ENCODE assay signal across 12 cellular contexts in the genomic region with DNA sequence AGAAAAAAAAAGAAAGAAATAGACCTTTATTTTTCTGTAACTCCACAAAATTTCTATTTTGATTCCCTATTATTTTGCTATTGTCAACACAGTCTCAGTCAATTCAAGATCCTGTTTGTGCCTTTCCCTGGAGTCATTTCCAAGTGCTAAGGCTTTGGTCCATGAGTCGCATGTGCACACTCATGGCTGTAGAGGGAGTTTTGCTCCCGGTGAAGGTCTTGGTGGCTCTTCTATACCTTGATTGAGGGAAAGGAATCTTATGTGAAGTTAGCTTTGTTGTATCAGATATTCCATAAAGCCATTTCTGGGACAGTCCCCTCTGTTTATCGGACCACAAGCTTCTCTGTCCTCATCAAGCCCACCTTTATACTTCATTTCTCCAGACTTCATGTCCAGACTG. TPM values are rescaled to one million over a fixed set of nuclear protein-coding genes. Genes with fewer than 3 reads are reported as not detected.
DNase-seq lines count a peak whose midpoint lies in the region; ATAC-seq, FAIRE-seq and TF ChIP-seq lines count a peak whose summit lies in the region.
"Had no signal": no experiment of that assay in that cellular context is flagged by ENCODE, and none has a peak within 500 bp of the region (broad histone marks: within the 10 kb centered on the region; RNA-seq: fewer than 3 reads in every experiment).

No MANE protein-coding gene starts in this region.

- H2AFZ ChIP-seq in neural progenitor cell (replicated peaks) = no peak overlapping the region

- H3K36me3 ChIP-seq in bronchial epithelial cell (ENCODE audit: control insufficient read depth, insufficient read depth, low read length) (no peaks in the 10 kb centered on the region), neural progenitor cell (no peaks in the 10 kb centered on the region)
- H3K36me3 ChIP-seq: Peyer's patch had no signal

- H3K9me3 Mint-ChIP-seq in neural progenitor cell = peaks cover 7% of the 10 kb centered on the region

- H3K27me3 ChIP-seq in bronchial epithelial cell (ENCODE audit: control insufficient read depth, insufficient read depth, low read length) = no peaks in the 10 kb centered on the region
- H3K27me3 ChIP-seq in neural progenitor cell = peaks cover 16% of the 10 kb centered on the region
- H3K27me3 ChIP-seq: Peyer's patch had no signal

- no peak for FAIRE-seq in bronchial epithelial cell (lab: Jason Lieb, UNC)
- FAIRE-seq: frontal cortex had no signal

- H3K4me1 ChIP-seq in neural progenitor cell = no peaks in the 10 kb centered on the region

- H3F3A ChIP-seq in neural progenitor cell (ENCODE audit: low read depth) = no peaks in the 10 kb centered on the region

- H3K27me3 Mint-ChIP-seq in neural progenitor cell (ENCODE audit: insufficient read depth, low read depth) = peaks cover 20% of the 10 kb centered on the region

- H3K9me3 ChIP-seq in neural progenitor cell (ENCODE audit: low read depth) = no peaks in the 10 kb centered on the region
- H3K9me3 ChIP-seq: Peyer's patch had no signal

- H3K79me2 ChIP-seq in neural progenitor cell (ENCODE audit: low read depth) = no peaks in the 10 kb centered on the region

- TF ChIP-seq RAD21 in Ishikawa (IDR thresholded peaks at IDR 0.05; ENCODE audit: low read depth) = peak; percentile 51; the same call in 1 of the 2 replicates

- no peak for TF ChIP-seq EP300 in Ishikawa (IDR thresholded peaks at IDR 0.05; ENCODE audit: borderline replicate concordance)

- peak; percentile 45 for TF ChIP-seq CTCF in bronchial epithelial cell (IDR thresholded peaks at IDR 0.05; ENCODE audit: insufficient read depth, low read length, severe bottlenecking)
- TF ChIP-seq CTCF in neural progenitor cell (IDR thresholded peaks at IDR 0.05) = peak; percentile 31

- H3K27ac ChIP-seq in neural progenitor cell = no peak overlapping the region
- H3K27ac ChIP-seq: Peyer's patch had no signal

- H4K20me1 ChIP-seq in neural progenitor cell (ENCODE audit: low read depth) = no peaks in the 10 kb centered on the region

- DNase-seq in DMS 273 (lab: John Stamatoyannopoulos, UW; ENCODE audit: unreplicated experiment) = peak; percentile 27
- DNase-seq in DMS 273 treated with DMSO at 0.1 percent for 48 hours (lab: John Stamatoyannopoulos, UW) = no peak
- peak; percentile 51 for DNase-seq in bronchial epithelial cell (ENCODE audit: low read depth)
- no peak for DNase-seq in neural progenitor cell (ENCODE audit: low spot score)
- DNase-seq in CD1c-positive myeloid dendritic cell (ENCODE audit: extremely low spot score) = no peak
- DNase-seq: 8988T; activated CD4-positive, alpha-beta T cell treated with anti-CD3 and anti-CD28 coated beads, Interleukin-2, amount 50 U/mL, for 4 hours; Peyer's patch had no signal

- no peak overlapping the region for H3K4me2 ChIP-seq in neural progenitor cell

- H3K4me3 ChIP-seq in bronchial epithelial cell (ENCODE audit: low read depth, low read length) (no peak overlapping the region), neural progenitor cell (no peak overlapping the region)
- H3K4me3 ChIP-seq: Peyer's patch had no signal

- peaks cover 2% of the 10 kb centered on the region for H3K36me3 Mint-ChIP-seq in neural progenitor cell

- ATAC-seq in GM21528 (IDR thresholded peaks at IDR 0.05; ENCODE audit: low FRiP score, unreplicated experiment) (no peak), HG03342 (IDR thresholded peaks at IDR 0.05; ENCODE audit: unreplicated experiment) (no peak)

- H3K4me3 Mint-ChIP-seq in neural progenitor cell = no peak overlapping the region

- no peak overlapping the region for H3K9ac ChIP-seq in neural progenitor cell

- H3K4me1 Mint-ChIP-seq in neural progenitor cell = peaks cover 16% of the 10 kb centered on the region

- H3K27ac Mint-ChIP-seq in neural progenitor cell = no peak overlapping the region

TF ChIP-seq in Ishikawa, 13 proteins besides CTCF, POLR2A, EP300 and RAD21:
- no peak for TF ChIP-seq TAF1 (IDR thresholded peaks at IDR 0.05; ENCODE audit: low read depth)
- TF ChIP-seq ZBTB7A (IDR thresholded peaks at IDR 0.05; ENCODE audit: low read depth) = no peak
- no peak for TF ChIP-seq CREB1 (IDR thresholded peaks at IDR 0.05; ENCODE audit: low read depth)
- TF ChIP-seq TEAD4 (IDR thresholded peaks at IDR 0.05) = no peak
- TF ChIP-seq, protein P1, sequence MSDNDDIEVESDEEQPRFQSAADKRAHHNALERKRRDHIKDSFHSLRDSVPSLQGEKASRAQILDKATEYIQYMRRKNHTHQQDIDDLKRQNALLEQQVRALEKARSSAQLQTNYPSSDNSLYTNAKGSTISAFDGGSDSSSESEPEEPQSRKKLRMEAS (IDR thresholded peaks at IDR 0.05) = no peak
- TF ChIP-seq TCF12 (IDR thresholded peaks at IDR 0.05; ENCODE audit: low read depth) = no peak
- TF ChIP-seq, protein P2, sequence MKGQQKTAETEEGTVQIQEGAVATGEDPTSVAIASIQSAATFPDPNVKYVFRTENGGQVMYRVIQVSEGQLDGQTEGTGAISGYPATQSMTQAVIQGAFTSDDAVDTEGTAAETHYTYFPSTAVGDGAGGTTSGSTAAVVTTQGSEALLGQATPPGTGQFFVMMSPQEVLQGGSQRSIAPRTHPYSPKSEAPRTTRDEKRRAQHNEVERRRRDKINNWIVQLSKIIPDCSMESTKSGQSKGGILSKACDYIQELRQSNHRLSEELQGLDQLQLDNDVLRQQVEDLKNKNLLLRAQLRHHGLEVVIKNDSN (IDR thresholded peaks at IDR 0.05) = no peak
- TF ChIP-seq YY1 (IDR thresholded peaks at IDR 0.05; ENCODE audit: low read depth) = no peak
- TF ChIP-seq CEBPB (IDR thresholded peaks at IDR 0.05) = no peak
- TF ChIP-seq EGR1 (IDR thresholded peaks at IDR 0.05) = no peak
- no peak for TF ChIP-seq NFIC (IDR thresholded peaks at IDR 0.05)
- TF ChIP-seq, protein P3, sequence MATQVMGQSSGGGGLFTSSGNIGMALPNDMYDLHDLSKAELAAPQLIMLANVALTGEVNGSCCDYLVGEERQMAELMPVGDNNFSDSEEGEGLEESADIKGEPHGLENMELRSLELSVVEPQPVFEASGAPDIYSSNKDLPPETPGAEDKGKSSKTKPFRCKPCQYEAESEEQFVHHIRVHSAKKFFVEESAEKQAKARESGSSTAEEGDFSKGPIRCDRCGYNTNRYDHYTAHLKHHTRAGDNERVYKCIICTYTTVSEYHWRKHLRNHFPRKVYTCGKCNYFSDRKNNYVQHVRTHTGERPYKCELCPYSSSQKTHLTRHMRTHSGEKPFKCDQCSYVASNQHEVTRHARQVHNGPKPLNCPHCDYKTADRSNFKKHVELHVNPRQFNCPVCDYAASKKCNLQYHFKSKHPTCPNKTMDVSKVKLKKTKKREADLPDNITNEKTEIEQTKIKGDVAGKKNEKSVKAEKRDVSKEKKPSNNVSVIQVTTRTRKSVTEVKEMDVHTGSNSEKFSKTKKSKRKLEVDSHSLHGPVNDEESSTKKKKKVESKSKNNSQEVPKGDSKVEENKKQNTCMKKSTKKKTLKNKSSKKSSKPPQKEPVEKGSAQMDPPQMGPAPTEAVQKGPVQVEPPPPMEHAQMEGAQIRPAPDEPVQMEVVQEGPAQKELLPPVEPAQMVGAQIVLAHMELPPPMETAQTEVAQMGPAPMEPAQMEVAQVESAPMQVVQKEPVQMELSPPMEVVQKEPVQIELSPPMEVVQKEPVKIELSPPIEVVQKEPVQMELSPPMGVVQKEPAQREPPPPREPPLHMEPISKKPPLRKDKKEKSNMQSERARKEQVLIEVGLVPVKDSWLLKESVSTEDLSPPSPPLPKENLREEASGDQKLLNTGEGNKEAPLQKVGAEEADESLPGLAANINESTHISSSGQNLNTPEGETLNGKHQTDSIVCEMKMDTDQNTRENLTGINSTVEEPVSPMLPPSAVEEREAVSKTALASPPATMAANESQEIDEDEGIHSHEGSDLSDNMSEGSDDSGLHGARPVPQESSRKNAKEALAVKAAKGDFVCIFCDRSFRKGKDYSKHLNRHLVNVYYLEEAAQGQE (IDR thresholded peaks at IDR 0.05; ENCODE audit: low read depth) = no peak
- no peak for TF ChIP-seq FOXM1 (IDR thresholded peaks at IDR 0.05; ENCODE audit: borderline replicate concordance, low read depth)

RNA-seq across cellular contexts. Expression of gene ALOX5AP, which starts 58.7 kb away (rescaled TPM):
- 0.51 TPM in 1 of 2 replicates, not detected in the other for total RNA-seq in bronchial epithelial cell
- not detected in 2 replicates for total RNA-seq in neural progenitor cell (ENCODE audit: low replicate concordance)

RNA-seq across cellular contexts. Expression of gene USPL1, which starts 59.0 kb away (rescaled TPM):
- total RNA-seq in bronchial epithelial cell (6.8 and 20.0 TPM in 2 replicates), neural progenitor cell (ENCODE audit: low replicate concordance) (36.2 and 42.5 TPM in 2 replicates)

Comparison
In these comparisons a context has a peak if more than half of its experiments do, and no peak if none do; other contexts are left out.
1. DNase-seq: peak in DMS 273 (single experiment) and bronchial epithelial cell (single experiment); none in DMS 273 treated with DMSO at 0.1 percent for 48 hours (single experiment), neural progenitor cell (single experiment) and CD1c-positive myeloid dendritic cell (single experiment).